Comparison of ENCODE assay signal across 10 cellular contexts in the genomic region with DNA sequence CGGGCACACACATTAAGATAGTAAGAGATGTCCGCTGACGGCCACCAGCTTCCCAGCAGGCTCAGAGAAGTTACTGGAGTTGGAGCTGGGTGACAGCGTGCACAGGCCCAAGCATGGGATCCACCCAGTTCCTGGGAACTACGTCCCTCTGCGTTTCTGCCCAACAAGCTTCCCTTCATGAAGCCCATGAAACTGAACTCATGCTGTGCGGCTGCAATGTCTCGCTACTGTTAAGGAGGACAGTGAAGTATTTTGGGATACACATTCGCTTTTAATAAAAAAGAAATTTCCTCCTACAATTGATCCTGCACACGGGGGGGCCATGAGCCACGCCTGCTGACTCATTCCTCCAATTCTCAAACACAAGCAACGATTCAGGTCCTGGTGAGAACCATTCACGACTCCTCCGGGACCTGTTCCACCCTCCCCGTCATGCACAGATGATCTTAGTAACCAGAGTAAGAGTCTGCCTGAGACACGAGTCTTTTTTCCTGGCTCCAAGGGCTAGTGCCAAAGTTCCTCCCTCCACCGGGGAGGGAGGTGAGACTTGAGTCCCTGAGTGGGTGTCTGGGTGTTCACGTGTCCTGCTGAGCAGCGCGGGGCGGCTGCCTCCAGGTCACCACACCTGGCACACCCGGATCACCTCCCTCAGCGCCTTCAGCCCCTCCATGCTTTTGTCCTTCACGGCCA. TPM values are rescaled to one million over a fixed set of nuclear protein-coding genes. Genes with fewer than 3 reads are reported as not detected.
A peak's percentile ranks its signal among the peaks of the same experiment; 100 is the strongest.
DNase-seq lines count a peak whose midpoint lies in the region; ATAC-seq and TF ChIP-seq lines count a peak whose summit lies in the region.
"Had no signal": no experiment of that assay in that cellular context is flagged by ENCODE, and none has a peak within 500 bp of the region (broad histone marks: within the 10 kb centered on the region; RNA-seq: fewer than 3 reads in every experiment).

No MANE protein-coding gene starts in this region.

- peaks cover 35% of the 10 kb centered on the region for H3K4me1 ChIP-seq in A673 (ENCODE audit: insufficient read depth, low read length, poor library complexity, severe bottlenecking)
- peaks cover 57% of the 10 kb centered on the region for H3K4me1 ChIP-seq in adipocyte (ENCODE audit: control insufficient read depth, insufficient read depth, low read length)
- peaks cover 0 to 37% (median 29%) of the 10 kb centered on the region in 4 donors for H3K4me1 ChIP-seq in sigmoid colon
- peaks cover 8 to 14% of the 10 kb centered on the region in 2 donors for H3K4me1 ChIP-seq in ascending aorta

- H3K4me1 Mint-ChIP-seq in memory B cell: peaks cover 13% of the 10 kb centered on the region

- H3K9me3 Mint-ChIP-seq in memory B cell: no peaks in the 10 kb centered on the region

- TF ChIP-seq POLR2A in sigmoid colon (IDR thresholded peaks at IDR 0.05): peak in 1 of 2 donors; percentile 17

- H3K27ac ChIP-seq in A673 (ENCODE audit: low read depth, low read length, poor library complexity, severe bottlenecking) (peak overlapping the region; percentile 68), sigmoid colon (no peak overlapping the region), ascending aorta (no peak overlapping the region)

- peak overlapping the region; percentile 82 for H3K9ac ChIP-seq in adipocyte (ENCODE audit: low read length)

- H3K36me3 Mint-ChIP-seq in memory B cell: peaks cover 12% of the 10 kb centered on the region

- H3K9me3 ChIP-seq in A673 (ENCODE audit: low read depth, low read length, poor library complexity, severe bottlenecking) (no peaks in the 10 kb centered on the region), adipocyte (ENCODE audit: control insufficient read depth, low read length) (no peaks in the 10 kb centered on the region), sigmoid colon (no peaks in the 10 kb centered on the region), ascending aorta (no peaks in the 10 kb centered on the region)

- DNase-seq in A673 (ENCODE audit: low spot score) (peak; percentile 90), H7 (peak; percentile 70), adipocyte (ENCODE audit: low read depth) (no peak), memory B cell (ENCODE audit: low spot score in 2 of 2) (no peak), activated gamma-delta T cell (lab: John Stamatoyannopoulos, UW) (no peak), DMS153 treated with DMSO at 0.1 percent for 48 hours (lab: John Stamatoyannopoulos, UW; ENCODE audit: unreplicated experiment) (no peak), sigmoid colon (no peak), ascending aorta (ENCODE audit: low spot score in 2 of 2) (no peak)

- no peak for TF ChIP-seq EP300 in sigmoid colon (IDR thresholded peaks at IDR 0.05)

- peak overlapping the region; percentile 24 for H3K27ac Mint-ChIP-seq in memory B cell

- CTCF ChIA-PET in A673 (lab: Charles Lee): no interaction called here

- peaks cover under 1% of the 10 kb centered on the region for H3K27me3 Mint-ChIP-seq in memory B cell

- H3K4me3 Mint-ChIP-seq in memory B cell: no peak overlapping the region

- no peak for ATAC-seq in memory B cell (ENCODE audit: low read depth)

- H3K27me3 ChIP-seq in A673 (replicated peaks; ENCODE audit: insufficient read depth, low read depth, low read length, poor library complexity) (no peaks in the 10 kb centered on the region), H7 (ENCODE audit: control insufficient read depth, insufficient read depth, low read length) (no peaks in the 10 kb centered on the region), adipocyte (replicated peaks; ENCODE audit: control insufficient read depth, insufficient read depth, low read length) (no peaks in the 10 kb centered on the region), sigmoid colon (no peaks in the 10 kb centered on the region), ascending aorta (no peaks in the 10 kb centered on the region)

- H3K4me3 ChIP-seq in A673 (ENCODE audit: low read depth, low read length, poor library complexity, severe bottlenecking) (peak overlapping the region; percentile 30), H7 (ENCODE audit: insufficient read depth, low read depth, low read length) (no peak overlapping the region), adipocyte (ENCODE audit: low read length) (peak overlapping the region; percentile 67), sigmoid colon (no peak overlapping the region), ascending aorta (no peak overlapping the region)

- 27 to 71% methylated on average over 24 of the region's 24 CpGs for WGBS in sigmoid colon, 2 donors

- POLR2A ChIA-PET in A673 (lab: Charles Lee; ENCODE audit: low non-redundant PET): no interaction called here

- intact Hi-C loops in A673 (cut with micrococcal nuclease; ENCODE audit: unreplicated experiment) (no loop called here), sigmoid colon (cut with DNase I) (no loop called here), ascending aorta (cut with DNase I) (no loop called here)

- BruUV-seq in A673 (replicated peaks; lab: Mats Ljungman, UMichigan): no TSS peak

- H3K36me3 ChIP-seq in A673 (ENCODE audit: insufficient read depth, low read length, poor library complexity, severe bottlenecking) (peaks cover 5% of the 10 kb centered on the region), H7 (replicated peaks; ENCODE audit: control insufficient read depth, insufficient read depth, low read length) (peaks cover 4% of the 10 kb centered on the region), adipocyte (ENCODE audit: control insufficient read depth, insufficient read depth, low read length, severe bottlenecking) (peaks cover 6% of the 10 kb centered on the region), sigmoid colon (peaks cover 0 to 31% (median 0%) of the 10 kb centered on the region in 4 donors), ascending aorta (peaks cover 0 to 10% of the 10 kb centered on the region in 2 donors)

- TF ChIP-seq CTCF in A673 (conservative IDR thresholded peaks at IDR 0.05; ENCODE audit: low read depth, low read length): no peak
- no peak for TF ChIP-seq CTCF in sigmoid colon (IDR thresholded peaks at IDR 0.05)
- TF ChIP-seq CTCF in ascending aorta (IDR thresholded peaks at IDR 0.05): no peak

RNA-seq across cellular contexts. Expression of a gene that starts 2.6 kb away (rescaled TPM):
- total RNA-seq in A673 (2021): 54.9 and 57.9 TPM in 2 replicates
- 45.9 and 49.8 TPM in 2 replicates for total RNA-seq in H7 (2014; rRNA removed; shearing (Covaris generic))
- 10 to 100 TPM; 23.3 to 52.8 (median 41.6) TPM for total RNA-seq in sigmoid colon
- polyA plus RNA-seq in sigmoid colon: 10 to 100 TPM; 50.5 to 68.0 (median 66.6) TPM
- 34.1 TPM for total RNA-seq in ascending aorta

RNA-seq across cellular contexts. Expression of a gene that starts 11.2 kb away (rescaled TPM):
- total RNA-seq in A673 (2021): not detected in 2 replicates
- total RNA-seq in H7 (2014; rRNA removed; shearing (Covaris generic)): 0.74 and 1.2 TPM in 2 replicates
- under 1 TPM in 1 of 4 donors, not detected in 3; 0.28 TPM for total RNA-seq in sigmoid colon
- polyA plus RNA-seq in sigmoid colon: 10 to 100 TPM in 2 of 3 donors, 1 to 10 TPM in 1; 8.4 to 60.3 (median 10.2) TPM
- not detected for total RNA-seq in ascending aorta
- total RNA-seq: endothelial cell of umbilical vein; T-helper 2 cell treated with Interferon-gamma antibody and Interleukin-4, amounts not matched to agents 100 ng/mL and 5 ng/mL, for 36 hours had no signal

RNA-seq across cellular contexts. Expression of a gene that starts 36.7 kb away (rescaled TPM):
- total RNA-seq in A673 (2021): 14.6 and 16.7 TPM in 2 replicates
- 14.8 and 23.1 TPM in 2 replicates for total RNA-seq in H7 (2014; rRNA removed; shearing (Covaris generic))
- total RNA-seq in sigmoid colon: 10 to 100 TPM; 22.1 to 57.6 (median 42.5) TPM
- polyA plus RNA-seq in sigmoid colon: 10 to 100 TPM; 34.8 to 43.0 (median 42.1) TPM
- 246 TPM for total RNA-seq in ascending aorta

Comparison
In these comparisons a context has a peak if more than half of its experiments do, and no peak if none do; other contexts are left out.
1. DNase-seq: peak in A673 (single experiment) and H7 (single experiment); none in adipocyte (single experiment), memory B cell (0 of 2), activated gamma-delta T cell (single experiment), DMS153 treated with DMSO at 0.1 percent for 48 hours (single experiment), sigmoid colon (single experiment) and ascending aorta (0 of 2).
2. H3K4me3 ChIP-seq: peak in A673 (single experiment) and adipocyte (single experiment); none in H7 (single experiment), sigmoid colon (0 of 4) and ascending aorta (0 of 2).